ENCODE assay signal across 8 cellular contexts in the genomic region with DNA sequence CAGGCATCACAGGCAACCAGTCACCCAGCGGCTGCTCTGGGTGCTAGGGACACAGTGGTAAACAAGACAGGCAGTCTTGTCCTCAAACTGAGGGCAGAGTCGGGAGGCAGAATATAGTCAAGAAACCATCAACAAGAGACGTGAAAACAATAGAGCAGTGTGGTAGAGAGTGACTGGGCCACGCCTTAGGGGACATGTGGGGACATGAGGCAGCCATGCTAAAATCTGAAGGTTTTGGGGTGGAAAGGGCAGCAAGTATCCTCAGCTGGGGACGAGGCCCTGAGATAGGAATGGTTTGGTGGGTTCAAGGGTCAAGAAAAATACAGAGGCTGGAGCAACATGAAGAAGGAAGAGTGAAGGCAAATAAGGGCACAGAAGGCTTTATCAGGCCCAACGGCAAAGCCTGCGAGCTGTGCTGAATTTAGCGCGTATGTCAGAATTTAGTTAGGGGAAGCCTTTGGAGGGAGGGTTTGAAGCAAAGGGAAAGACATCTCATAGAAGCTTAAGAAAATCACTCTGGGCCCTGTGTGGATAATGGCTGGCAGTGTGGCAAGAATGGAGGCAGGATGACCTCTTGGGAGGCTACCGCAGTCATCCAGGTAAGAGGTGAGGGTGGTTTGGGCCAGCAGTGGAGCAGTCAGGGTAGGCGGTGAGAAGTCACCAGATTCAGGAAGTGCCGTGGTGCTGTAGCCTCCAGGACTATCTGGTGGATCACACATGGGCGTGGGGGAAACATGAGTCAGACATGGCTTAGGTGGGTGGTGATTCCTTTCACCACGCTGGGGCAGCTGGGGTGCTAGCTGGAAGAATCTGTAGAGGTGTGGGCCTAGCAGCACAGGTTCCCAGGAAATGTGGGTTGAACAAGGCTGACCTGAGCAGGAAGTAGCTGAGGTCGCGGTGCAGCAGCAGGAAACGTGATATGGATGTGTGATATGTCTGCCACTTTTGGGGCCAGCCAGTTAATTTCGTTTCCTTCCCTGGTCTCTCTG. TPM values are rescaled to one million over a fixed set of nuclear protein-coding genes. Genes with fewer than 3 reads are reported as not detected.
DNase-seq lines count a peak whose midpoint lies in the region; ATAC-seq and TF ChIP-seq lines count a peak whose summit lies in the region.

No MANE protein-coding gene starts in this region.

- peak; percentile 38 for ATAC-seq in HG02642 (IDR thresholded peaks at IDR 0.05; ENCODE audit: poor library complexity, unreplicated experiment)
- peak; percentile 49 to 55 for ATAC-seq in activated T-cell treated with anti-CD3 and anti-CD28 coated beads, Interleukin-2, amount 50 U/mL, for 4 hours
- peak; percentile 17 for ATAC-seq in Right ventricle myocardium inferior

- peaks cover 10% of the 10 kb centered on the region for H3K36me3 Mint-ChIP-seq in activated T-cell treated with anti-CD3 and anti-CD28 coated beads, Interleukin-2, amount 50 U/mL, for 4 hours (ENCODE audit: insufficient read depth)

- DNase-seq in NOMO-1 treated with dmso at 0.1 percent for 144 hours (lab: John Stamatoyannopoulos, UW; ENCODE audit: unreplicated experiment) (peak; percentile 74), Right ventricle myocardium inferior (ENCODE audit: missing footprints) (peak; percentile 79), NCI-H2196 treated with DMSO at 0.1 percent for 48 hours (lab: John Stamatoyannopoulos, UW; ENCODE audit: unreplicated experiment) (no peak), hippocampal formation (lab: John Stamatoyannopoulos, UW) (no peak)
- peak; percentile 89 for DNase-seq in activated T-cell treated with anti-CD3 and anti-CD28 coated beads, Interleukin-2, amount 50 U/mL, for 4 hours
- peak; percentile 85 to 88 for DNase-seq in stimulated activated CD4-positive, alpha-beta T cell treated with anti-CD3 and anti-CD28 coated beads, Interleukin-15, amount 100 ng/mL, for 48 hours (ENCODE audit: low read depth in 2 of 2)

- H3K4me1 Mint-ChIP-seq in activated T-cell treated with anti-CD3 and anti-CD28 coated beads, Interleukin-2, amount 50 U/mL, for 4 hours (ENCODE audit: low read depth), result peaks cover 96% of the 10 kb centered on the region

- peak; percentile 32 for TF ChIP-seq POLR2A in GM10847 (IDR thresholded peaks at IDR 0.05; ENCODE audit: extremely low read depth, insufficient read length)

- peak overlapping the region; percentile 83 for H3K4me3 Mint-ChIP-seq in activated T-cell treated with anti-CD3 and anti-CD28 coated beads, Interleukin-2, amount 50 U/mL, for 4 hours

- no peaks in the 10 kb centered on the region for H3K9me3 Mint-ChIP-seq in activated T-cell treated with anti-CD3 and anti-CD28 coated beads, Interleukin-2, amount 50 U/mL, for 4 hours

- intact Hi-C loops in Right ventricle myocardium inferior (cut with DNase I), result loop anchor here (5.0 kb wide), 1 partner anchor 39 kb away; no protein-coding TSS in a partner anchor

- H3K27me3 Mint-ChIP-seq in activated T-cell treated with anti-CD3 and anti-CD28 coated beads, Interleukin-2, amount 50 U/mL, for 4 hours (ENCODE audit: low read depth), result no peaks in the 10 kb centered on the region

RNA-seq across cellular contexts. Expression of a gene that starts 3.0 kb away (rescaled TPM):
- total RNA-seq in activated T-cell treated with anti-CD3 and anti-CD28 coated beads, Interleukin-2, amount 50 U/mL, for 4 hours, result 100 to 1,000 TPM in 2 of 3 donors, 10 to 100 TPM in 1; 79.4 to 112 (median 107) TPM
- total RNA-seq in Right ventricle myocardium inferior, result 41.8 TPM

Comparison
In these comparisons a context has a peak if more than half of its experiments do, and no peak if none do; other contexts are left out.
1. DNase-seq: peak in NOMO-1 treated with dmso at 0.1 percent for 144 hours (single experiment), activated T-cell treated with anti-CD3 and anti-CD28 coated beads, Interleukin-2, amount 50 U/mL, for 4 hours (single experiment), Right ventricle myocardium inferior (single experiment) and stimulated activated CD4-positive, alpha-beta T cell treated with anti-CD3 and anti-CD28 coated beads, Interleukin-15, amount 100 ng/mL, for 48 hours (2 of 2); none in NCI-H2196 treated with DMSO at 0.1 percent for 48 hours (single experiment) and hippocampal formation (0 of 2).
2. Peak in every context shown above with its lines, with median percentiles within 50 percentile points of each other: ATAC-seq.